Comparison of ENCODE assay signal across 23 cellular contexts in the genomic region with DNA sequence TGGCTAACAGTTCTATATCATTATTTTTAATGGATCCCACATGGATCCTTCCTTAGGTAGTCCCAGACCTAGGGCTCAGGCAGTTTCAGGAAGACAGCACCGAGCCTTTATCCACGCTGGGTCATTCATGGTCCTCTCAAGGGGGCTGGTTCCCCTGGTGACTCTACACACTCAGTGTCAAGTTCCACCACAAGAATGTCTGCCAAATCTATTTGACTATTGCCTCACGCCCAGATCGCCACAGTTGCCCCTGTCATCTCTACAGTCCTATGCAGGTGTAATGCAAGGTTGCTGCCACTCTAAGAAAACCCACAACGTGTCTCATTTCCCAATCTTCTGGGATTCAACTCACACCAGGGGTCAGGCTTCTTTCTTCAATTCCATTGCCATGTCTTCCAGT. TPM values are rescaled to one million over a fixed set of nuclear protein-coding genes. Genes with fewer than 3 reads are reported as not detected.
A peak's percentile ranks its signal among the peaks of the same experiment; 100 is the strongest.
DNase-seq lines count a peak whose midpoint lies in the region; ATAC-seq and TF ChIP-seq lines count a peak whose summit lies in the region.
"Had no signal": no experiment of that assay in that cellular context is flagged by ENCODE, and none has a peak within 500 bp of the region (broad histone marks: within the 10 kb centered on the region; RNA-seq: fewer than 3 reads in every experiment).

No MANE protein-coding gene starts in this region.

- 95% methylated on average over 5 of the region's 5 CpGs for WGBS in esophagus muscularis mucosa

- H3K36me3 ChIP-seq in esophagus muscularis mucosa = no peaks in the 10 kb centered on the region

- DNase-seq in DMS79 (lab: John Stamatoyannopoulos, UW) (peak; percentile 4), LHCN-M2 (ENCODE audit: low read depth) (peak; percentile 74), NCI-H2107 (lab: John Stamatoyannopoulos, UW) (peak; percentile 18), esophagus muscularis mucosa (ENCODE audit: extremely low spot score) (peak; percentile 19), NCI-H1694 (lab: John Stamatoyannopoulos, UW) (no peak), GM20000 (ENCODE audit: low spot score) (no peak)
- DNase-seq: Caco-2; CD4-positive, alpha-beta T cell; EL; Karpas-422; NCI-H1417 treated with DMSO at 0.1 percent for 48 hours; NCI-H1930; NCI-H226; NCI-H524; Right ventricle myocardium superior; SK-N-SH had no signal

- no peak overlapping the region for H3K27ac ChIP-seq in esophagus muscularis mucosa (replicated peaks in 1 of 4)
- H3K27ac ChIP-seq: A549, HL-60 had no signal

- TF ChIP-seq CTCF in esophagus muscularis mucosa (IDR thresholded peaks at IDR 0.05) (no peak), GM20000 (IDR thresholded peaks at IDR 0.05; ENCODE audit: extremely low read depth, missing control alignments) (no peak)

- H3K4me1 ChIP-seq in esophagus muscularis mucosa = peaks cover 16 to 22% (median 17%) of the 10 kb centered on the region in 4 donors
- H3K4me1 ChIP-seq: A549 had no signal

- TF ChIP-seq POLR2A in esophagus muscularis mucosa (IDR thresholded peaks at IDR 0.05; ENCODE audit: low read depth) = no peak

- ATAC-seq in GM19328 (IDR thresholded peaks at IDR 0.05; ENCODE audit: unreplicated experiment) = no peak
- ATAC-seq: A549, GM23338, HCT116 had no signal

- H3K27me3 ChIP-seq in esophagus muscularis mucosa = no peaks in the 10 kb centered on the region

- no peak for TF ChIP-seq EP300 in esophagus muscularis mucosa (IDR thresholded peaks at IDR 0.05)

- H3K4me3 ChIP-seq in esophagus muscularis mucosa = no peak overlapping the region
- H3K4me3 ChIP-seq: A549, GM23338 had no signal

- intact Hi-C loops in esophagus muscularis mucosa (cut with DNase I) = no loop called here

- H3K9me3 ChIP-seq in esophagus muscularis mucosa = no peaks in the 10 kb centered on the region
- H3K9me3 ChIP-seq: SK-N-SH had no signal

RNA-seq across cellular contexts. Expression of gene ZNF366, which starts 8.0 kb away (rescaled TPM):
- total RNA-seq in LHCN-M2 (2014; rRNA removed) (0.23 TPM in 1 of 2 replicates, not detected in the other), esophagus muscularis mucosa (10 to 100 TPM in 1 of 4 donors, 1 to 10 TPM in 3; 3.1 to 11.1 (median 5.0) TPM)
- 0.18 TPM for polyA plus RNA-seq in LHCN-M2 (2012)
- total RNA-seq: Caco-2, GM23338 had no signal
- polyA plus RNA-seq: A549, BJ, GM23338, IgD-negative memory B cell, SK-N-SH had no signal

Comparison
In these comparisons a context has a peak if more than half of its experiments do, and no peak if none do; other contexts are left out.
1. DNase-seq: peak in DMS79 (single experiment), LHCN-M2 (single experiment), NCI-H2107 (single experiment) and esophagus muscularis mucosa (single experiment); none in NCI-H1694 (single experiment) and GM20000 (single experiment).